ENCODE assay signal across 1 cellular context in genomic region chr18:47149457-47150028, GRCh38.
TF ChIP-seq lines count a peak whose summit lies in the region.

No MANE protein-coding gene starts in this region.

TF ChIP-seq in WTC11, 78 proteins besides CTCF, POLR2A, EP300 and RAD21 (continued from another document):
- TF ChIP-seq ZNF281 (CRISPR knock-in tag; IDR thresholded peaks at IDR 0.05): no peak
- TF ChIP-seq MAX (CRISPR knock-in tag; IDR thresholded peaks at IDR 0.05): no peak
- no peak for TF ChIP-seq NR1H2 (CRISPR knock-in tag; IDR thresholded peaks at IDR 0.05)
- TF ChIP-seq RORB (CRISPR knock-in tag; IDR thresholded peaks at IDR 0.05): no peak
- TF ChIP-seq ARID4B (CRISPR knock-in tag; IDR thresholded peaks at IDR 0.05; ENCODE audit: borderline replicate concordance): no peak
- TF ChIP-seq CBFB (CRISPR knock-in tag; IDR thresholded peaks at IDR 0.05; ENCODE audit: low read depth): no peak
- no peak for TF ChIP-seq TP53 (CRISPR knock-in tag; IDR thresholded peaks at IDR 0.05)
- no peak for TF ChIP-seq ZNF425 (CRISPR knock-in tag; conservative IDR thresholded peaks at IDR 0.05)
- TF ChIP-seq RELA (CRISPR knock-in tag; IDR thresholded peaks at IDR 0.05; ENCODE audit: borderline replicate concordance): no peak
